ENCODE assay signal across 21 cellular contexts in genomic region chr12:49811961-49812401, GRCh38. TPM values are rescaled to one million over a fixed set of nuclear protein-coding genes. Genes with fewer than 3 reads are reported as not detected.
DNase-seq lines count a peak whose midpoint lies in the region; ATAC-seq and TF ChIP-seq lines count a peak whose summit lies in the region.
"Had no signal": no experiment of that assay in that cellular context is flagged by ENCODE, and none has a peak within 500 bp of the region (broad histone marks: within the 10 kb centered on the region; RNA-seq: fewer than 3 reads in every experiment).

No MANE protein-coding gene starts in this region.

- H3K4me3 ChIP-seq in GM12864 (ENCODE audit: low read depth, low read length) (no peak overlapping the region; the same call in 1 of the 2 replicates), HEK293 (ENCODE audit: low read depth, low read length) (no peak overlapping the region), SJCRH30 (no peak overlapping the region)
- H3K4me3 ChIP-seq: coronary artery, psoas muscle, tibial nerve had no signal

- ATAC-seq in activated naive CD4-positive, alpha-beta T cell treated with anti-CD3 and anti-CD28 coated beads, Interleukin-2, amount 50 U/mL, for 72 hours, result no peak
- ATAC-seq in HG03025 (IDR thresholded peaks at IDR 0.05; ENCODE audit: low FRiP score, unreplicated experiment), result no peak
- ATAC-seq: left cardiac atrium; stimulated activated naive CD8-positive, alpha-beta T cell treated with anti-CD3 and anti-CD28 coated beads, Interleukin-15, amount 100 ng/mL, for 72 hours had no signal

- peak overlapping the region; percentile 89 to 98 (median 91) for H3K27ac Mint-ChIP-seq in nephron
- peak overlapping the region in 1 of 2 donors; percentile 48 for H3K27ac Mint-ChIP-seq in activated naive CD4-positive, alpha-beta T cell treated with anti-CD3 and anti-CD28 coated beads, Interleukin-2, amount 50 U/mL, for 72 hours
- H3K27ac Mint-ChIP-seq: activated CD4-positive, alpha-beta T cell treated with anti-CD3 and anti-CD28 coated beads, Interleukin-2, amount 10 ng/mL, durations not matched to agents 24 days and 14 days; CD4-positive, alpha-beta T cell had no signal

- peaks cover 19% of the 10 kb centered on the region for H3K36me3 Mint-ChIP-seq in nephron (ENCODE audit: low read depth)
- no peaks in the 10 kb centered on the region for H3K36me3 Mint-ChIP-seq in activated naive CD4-positive, alpha-beta T cell treated with anti-CD3 and anti-CD28 coated beads, Interleukin-2, amount 50 U/mL, for 72 hours

- H3K27ac ChIP-seq in HEK293 (ENCODE audit: extremely low read depth, low read depth, low read length) (no peak overlapping the region), SJCRH30 (peak overlapping the region; percentile 100; the same call in 1 of the 2 replicates)
- H3K27ac ChIP-seq: psoas muscle had no signal

- TF ChIP-seq CTCF in GM12864 (IDR thresholded peaks at IDR 0.05; ENCODE audit: low read depth, low read length, missing control alignments), result no peak
- TF ChIP-seq CTCF in HEK293 (tag by site-specific recombination; IDR thresholded peaks at IDR 0.05), result no peak
- TF ChIP-seq CTCF in nephron (IDR thresholded peaks at IDR 0.05; ENCODE audit: unreplicated experiment in 3 of 3), result no peak

- H3K9me3 ChIP-seq in HEK293 (ENCODE audit: control insufficient read depth, insufficient read depth, low read depth, low read length) (no peaks in the 10 kb centered on the region), SJCRH30 (replicated peaks) (no peaks in the 10 kb centered on the region)
- H3K9me3 ChIP-seq: psoas muscle, tibial nerve had no signal

- no peaks in the 10 kb centered on the region for H3K27me3 ChIP-seq in SJCRH30
- H3K27me3 ChIP-seq: tibial nerve had no signal

- H3K4me1 ChIP-seq in HEK293 (ENCODE audit: control insufficient read depth, insufficient read depth, low read length) (no peaks in the 10 kb centered on the region), SJCRH30 (peaks cover 72% of the 10 kb centered on the region)

- H3K4me1 Mint-ChIP-seq in nephron, result peaks cover 66% of the 10 kb centered on the region

- no peaks in the 10 kb centered on the region for H3K9me3 Mint-ChIP-seq in nephron
- H3K9me3 Mint-ChIP-seq in activated naive CD4-positive, alpha-beta T cell treated with anti-CD3 and anti-CD28 coated beads, Interleukin-2, amount 50 U/mL, for 72 hours, result no peaks in the 10 kb centered on the region
- H3K9me3 Mint-ChIP-seq: activated CD4-positive, alpha-beta T cell treated with anti-CD3 and anti-CD28 coated beads, Interleukin-2, amount 10 ng/mL, durations not matched to agents 24 days and 14 days; CD4-positive, alpha-beta T cell; stimulated activated naive CD8-positive, alpha-beta T cell treated with anti-CD3 and anti-CD28 coated beads, Interleukin-15, amount 100 ng/mL, for 72 hours had no signal

- peak; percentile 24 for DNase-seq in GM12864 (ENCODE audit: low read depth)
- no peak for DNase-seq in SJCRH30
- DNase-seq in DMS53 treated with DMSO at 0.1 percent for 48 hours (lab: John Stamatoyannopoulos, UW; ENCODE audit: unreplicated experiment), result no peak
- DNase-seq in activated CD4-positive, alpha-beta T cell treated with anti-CD3 and anti-CD28 coated beads, Interleukin-2, amount 50 U/mL, for 4 hours, result no peak
- DNase-seq in activated naive CD4-positive, alpha-beta T cell treated with anti-CD3 and anti-CD28 coated beads, Interleukin-2, amount 50 U/mL, for 72 hours (ENCODE audit: low spot score in 2 of 2), result no peak
- DNase-seq: activated CD4-positive, alpha-beta T cell treated with anti-CD3 and anti-CD28 coated beads, Interleukin-2, amount 10 ng/mL, durations not matched to agents 24 days and 14 days; activated CD8-positive, alpha-beta memory T cell treated with anti-CD3 and anti-CD28 coated beads, Interleukin-2, amount 50 U/mL, for 4 hours; activated effector memory CD4-positive, alpha-beta T cell treated with Interleukin-2 at 50 U/mL for 16 hours; CD4-positive, alpha-beta T cell; DMS79; left cardiac atrium; NCI-H2107; psoas muscle; SIG-M5; stimulated activated naive CD8-positive, alpha-beta T cell treated with anti-CD3 and anti-CD28 coated beads, Interleukin-15, amount 100 ng/mL, for 72 hours; T-helper 1 cell had no signal

- CTCF ChIA-PET in HEK293 (lab: Yijun Ruan, JAX), result interaction anchor here (0.6 to 0.9 kb wide), 3 partner anchors 9 to 263 kb away, joined by 3 read pairs; no protein-coding TSS in a partner anchor

- POLR2A ChIA-PET in HEK293 (lab: Yijun Ruan, JAX), result no interaction called here

- peaks cover 4% of the 10 kb centered on the region for H3K27me3 Mint-ChIP-seq in nephron (ENCODE audit: low read depth)
- H3K27me3 Mint-ChIP-seq: activated CD4-positive, alpha-beta T cell treated with anti-CD3 and anti-CD28 coated beads, Interleukin-2, amount 10 ng/mL, durations not matched to agents 24 days and 14 days; CD4-positive, alpha-beta T cell; stimulated activated naive CD8-positive, alpha-beta T cell treated with anti-CD3 and anti-CD28 coated beads, Interleukin-15, amount 100 ng/mL, for 72 hours had no signal

- H3K36me3 ChIP-seq in HEK293 (ENCODE audit: control insufficient read depth in 2 of 2, insufficient read depth in 1 of 2, low read length in 2 of 2) (peaks cover 10 to 19% of the 10 kb centered on the region in 2 experiments; a peak in 2 of 3 replicates), SJCRH30 (peaks cover 39% of the 10 kb centered on the region)

- peak overlapping the region in 1 of 3 experiments; percentile 30 for H3K4me3 Mint-ChIP-seq in nephron
- H3K4me3 Mint-ChIP-seq: activated CD4-positive, alpha-beta T cell treated with anti-CD3 and anti-CD28 coated beads, Interleukin-2, amount 10 ng/mL, durations not matched to agents 24 days and 14 days; CD4-positive, alpha-beta T cell; stimulated activated naive CD8-positive, alpha-beta T cell treated with anti-CD3 and anti-CD28 coated beads, Interleukin-15, amount 100 ng/mL, for 72 hours had no signal

TF ChIP-seq in HEK293, 187 proteins besides CTCF, POLR2A, EP300 and RAD21:
- TF ChIP-seq ZBTB1 (tag by site-specific recombination; IDR thresholded peaks at IDR 0.05) (no peak), ZBTB17 (tag by site-specific recombination; IDR thresholded peaks at IDR 0.05) (peak; percentile 85), ZNF350 (tag by site-specific recombination; IDR thresholded peaks at IDR 0.05) (no peak), ZSCAN30 (tag by site-specific recombination; IDR thresholded peaks at IDR 0.05) (no peak)

RNA-seq across cellular contexts. Expression of gene NCKAP5L, which starts 16.2 kb away (rescaled TPM):
- 80.1 and 80.7 TPM in 2 replicates for total RNA-seq in SJCRH30 (2014; rRNA removed; shearing (Covaris generic))
- total RNA-seq in activated naive CD4-positive, alpha-beta T cell treated with anti-CD3 and anti-CD28 coated beads, Interleukin-2, amount 50 U/mL, for 72 hours, result 1 to 10 TPM; 5.5 to 7.5 TPM

RNA-seq across cellular contexts. Expression of gene BCDIN3D, which starts 30.9 kb away (rescaled TPM):
- 4.7 and 5.3 TPM in 2 replicates for total RNA-seq in SJCRH30 (2014; rRNA removed; shearing (Covaris generic))
- total RNA-seq in activated naive CD4-positive, alpha-beta T cell treated with anti-CD3 and anti-CD28 coated beads, Interleukin-2, amount 50 U/mL, for 72 hours, result 1 to 10 TPM; 2.5 to 5.4 TPM
